22 cellular contexts compared by ENCODE assay signal in genomic region chr5:83583859-83584258, GRCh38.
DNase-seq lines count a peak whose midpoint lies in the region; ATAC-seq and TF ChIP-seq lines count a peak whose summit lies in the region.
"Had no signal": no experiment of that assay in that cellular context is flagged by ENCODE, and none has a peak within 500 bp of the region (broad histone marks: within the 10 kb centered on the region; RNA-seq: fewer than 3 reads in every experiment).

No MANE protein-coding gene starts in this region.

- no peak for TF ChIP-seq POLR2A in breast epithelium (IDR thresholded peaks at IDR 0.05)

- ATAC-seq in HG03442 (IDR thresholded peaks at IDR 0.05; ENCODE audit: unreplicated experiment): no peak

- H3K36me3 ChIP-seq in breast epithelium: no peaks in the 10 kb centered on the region
- H3K36me3 ChIP-seq: colonic mucosa had no signal

- H3K9me3 ChIP-seq in breast epithelium: no peaks in the 10 kb centered on the region
- H3K9me3 ChIP-seq: colonic mucosa had no signal

- DNase-seq in MCF 10A (ENCODE audit: unreplicated experiment) (peak; percentile 69), breast epithelium (ENCODE audit: low spot score in 2 of 2) (no peak), astrocyte of the hippocampus (ENCODE audit: low read depth, low spot score) (peak; percentile 48), fibroblast of pulmonary artery (ENCODE audit: low read depth) (peak; percentile 68), glomerular visceral epithelial cell (ENCODE audit: extremely low spot score) (no peak), NCI-H187 treated with DMSO at 0.1 percent for 48 hours (lab: John Stamatoyannopoulos, UW) (no peak), mesothelial cell of epicardium (ENCODE audit: low spot score in 2 of 2, unreplicated experiment in 2 of 2) (no peak)
- DNase-seq: activated effector memory CD4-positive, alpha-beta T cell treated with anti-CD3 and anti-CD28 coated beads, Interleukin-2, amount 50 U/mL, for 16 hours; CD4-positive, CD25-positive, alpha-beta regulatory T cell; colonic mucosa; DMS79; H9; hippocampal formation; kidney glomerular epithelial cell; NCI-H146; NCI-H446 treated with DMSO at 0.1 percent for 48 hours; retina; T-helper 9 cell had no signal

- H3K9me3 Mint-ChIP-seq in MCF 10A (ENCODE audit: unreplicated experiment): no peaks in the 10 kb centered on the region
- H3K9me3 Mint-ChIP-seq in mesothelial cell of epicardium: no peaks in the 10 kb centered on the region
- H3K9me3 Mint-ChIP-seq: CD4-positive, CD25-positive, alpha-beta regulatory T cell; H9; neural crest cell; stimulated activated naive CD8-positive, alpha-beta T cell treated with anti-CD3 and anti-CD28 coated beads, Interleukin-15, Interleukin-2, amounts not matched to agents 100 ng/mL and 50 ng/mL, for 24 hours; type B pancreatic cell had no signal

- CTCF ChIA-PET in MCF 10A (lab: Yijun Ruan, JAX): no interaction called here

- H3K4me1 ChIP-seq in breast epithelium: no peaks in the 10 kb centered on the region
- H3K4me1 ChIP-seq: colonic mucosa had no signal

- POLR2A ChIA-PET in MCF 10A (lab: Yijun Ruan, JAX): no interaction called here

- H3K4me3 ChIP-seq in breast epithelium (no peak overlapping the region), fibroblast of pulmonary artery (replicated peaks; ENCODE audit: low read depth, low read length) (no peak overlapping the region)
- H3K4me3 ChIP-seq: colonic mucosa had no signal

- H3K4me3 Mint-ChIP-seq in MCF 10A (ENCODE audit: unreplicated experiment): no peak overlapping the region
- H3K4me3 Mint-ChIP-seq in mesothelial cell of epicardium: no peak overlapping the region
- H3K4me3 Mint-ChIP-seq: CD4-positive, CD25-positive, alpha-beta regulatory T cell; H9; neural crest cell; stimulated activated naive CD8-positive, alpha-beta T cell treated with anti-CD3 and anti-CD28 coated beads, Interleukin-15, Interleukin-2, amounts not matched to agents 100 ng/mL and 50 ng/mL, for 24 hours; type B pancreatic cell had no signal

- H3K27me3 ChIP-seq in breast epithelium: no peaks in the 10 kb centered on the region
- H3K27me3 ChIP-seq: colonic mucosa had no signal

- H3K27ac Mint-ChIP-seq in MCF 10A (ENCODE audit: low read depth, unreplicated experiment) (no peak overlapping the region), mesothelial cell of epicardium (no peak overlapping the region)
- H3K27ac Mint-ChIP-seq: CD4-positive, CD25-positive, alpha-beta regulatory T cell; H9; stimulated activated naive CD8-positive, alpha-beta T cell treated with anti-CD3 and anti-CD28 coated beads, Interleukin-15, Interleukin-2, amounts not matched to agents 100 ng/mL and 50 ng/mL, for 24 hours; type B pancreatic cell had no signal

- H3K4me1 Mint-ChIP-seq in MCF 10A (ENCODE audit: insufficient read depth, unreplicated experiment): peaks cover 5% of the 10 kb centered on the region
- no peaks in the 10 kb centered on the region for H3K4me1 Mint-ChIP-seq in mesothelial cell of epicardium
- H3K4me1 Mint-ChIP-seq: CD4-positive, CD25-positive, alpha-beta regulatory T cell; H9 had no signal

- H3K27me3 Mint-ChIP-seq in MCF 10A (ENCODE audit: insufficient read depth, unreplicated experiment) (no peaks in the 10 kb centered on the region), mesothelial cell of epicardium (ENCODE audit: low read depth) (no peaks in the 10 kb centered on the region)
- H3K27me3 Mint-ChIP-seq: CD4-positive, CD25-positive, alpha-beta regulatory T cell had no signal

- H3K36me3 Mint-ChIP-seq in MCF 10A (ENCODE audit: insufficient read depth, unreplicated experiment): peaks cover 10% of the 10 kb centered on the region
- H3K36me3 Mint-ChIP-seq in mesothelial cell of epicardium: peaks cover 26% of the 10 kb centered on the region
- H3K36me3 Mint-ChIP-seq: CD4-positive, CD25-positive, alpha-beta regulatory T cell had no signal

- no peak overlapping the region for H3K27ac ChIP-seq in breast epithelium
- H3K27ac ChIP-seq: colonic mucosa had no signal

- intact Hi-C loops in MCF 10A (cut with micrococcal nuclease): no loop called here
- intact Hi-C loops in breast epithelium (cut with DNase I; ENCODE audit: low total_unique reads): no loop called here

- no TSS peak for BruUV-seq in MCF 10A (replicated peaks; lab: Mats Ljungman, UMichigan)

- TF ChIP-seq CTCF in MCF 10A (IDR thresholded peaks at IDR 0.05; ENCODE audit: unreplicated experiment): no peak
- TF ChIP-seq CTCF in breast epithelium (IDR thresholded peaks at IDR 0.05): no peak
- no peak for TF ChIP-seq CTCF in fibroblast of pulmonary artery (IDR thresholded peaks at IDR 0.05; ENCODE audit: low read length, missing control alignments)
- no peak for TF ChIP-seq CTCF in mesothelial cell of epicardium (IDR thresholded peaks at IDR 0.05; ENCODE audit: unreplicated experiment)

Comparison
In these comparisons a context has a peak if more than half of its experiments do, and no peak if none do; other contexts are left out.
1. DNase-seq: peak in MCF 10A (single experiment), astrocyte of the hippocampus (single experiment) and fibroblast of pulmonary artery (single experiment); none in breast epithelium (0 of 2), glomerular visceral epithelial cell (single experiment), NCI-H187 treated with DMSO at 0.1 percent for 48 hours (single experiment) and mesothelial cell of epicardium (0 of 2).